Comparison of ENCODE assay signal across 18 cellular contexts in genomic region chrX:100911731-100912130, GRCh38. TPM values are rescaled to one million over a fixed set of nuclear protein-coding genes. Genes with fewer than 3 reads are reported as not detected.
"Had no signal": no experiment of that assay in that cellular context is flagged by ENCODE, and none has a peak within 500 bp of the region (broad histone marks: within the 10 kb centered on the region; RNA-seq: fewer than 3 reads in every experiment).

No MANE protein-coding gene starts in this region.

- H3K36me3 ChIP-seq: left ventricle myocardium inferior had no signal

- H3K4me1 ChIP-seq: left ventricle myocardium inferior, psoas muscle had no signal

- FAIRE-seq: TTC549 had no signal

- H3K9me3 ChIP-seq: left ventricle myocardium inferior, psoas muscle had no signal

- DNase-seq: activated CD4-positive, alpha-beta T cell treated with anti-CD3 and anti-CD28 coated beads, Interleukin-2, amount 10 ng/mL, durations not matched to agents 7 days and 5 days; activated CD4-positive, CD25-positive, alpha-beta regulatory T cell; activated naive CD4-positive, alpha-beta T cell treated with anti-CD3 and anti-CD28 coated beads, Interleukin-2, amount 10 ng/mL, durations not matched to agents 7 days and 5 days; activated T-cell treated with anti-CD3 and anti-CD28 coated beads for 4 hours; effector memory CD8-positive, alpha-beta T cell; left ventricle myocardium inferior; mesenchymal stem cell; nephron progenitor cell; psoas muscle; stimulated activated naive CD4-positive, alpha-beta T cell treated with Interleukin-2 at 50 U/mL for 16 hours; T-helper 2 cell had no signal

- H3K27ac ChIP-seq: left ventricle myocardium inferior, psoas muscle had no signal

- H3K4me3 ChIP-seq: left ventricle myocardium inferior, psoas muscle had no signal

- ATAC-seq: activated T-helper 17 cell treated with anti-CD3 and anti-CD28 coated beads, Interleukin-2, amount 50 U/mL, for 72 hours; effector memory CD8-positive, alpha-beta T cell; psoas muscle; sciatic nerve had no signal

RNA-seq across cellular contexts. Expression of gene XKRX, which starts 17.0 kb away (rescaled TPM):
- total RNA-seq: left ventricle myocardium inferior had no signal

RNA-seq across cellular contexts. Expression of gene NOX1, which starts 37.6 kb away (rescaled TPM):
- total RNA-seq: activated CD4-positive, alpha-beta T cell treated with anti-CD3 and anti-CD28 coated beads, Interleukin-2, amount 10 ng/mL, durations not matched to agents 7 days and 5 days; activated CD8-positive, alpha-beta memory T cell treated with anti-CD3 and anti-CD28 coated beads for 36 hours; activated T-helper 17 cell treated with anti-CD3 and anti-CD28 coated beads, Interleukin-2, amount 50 U/mL, for 72 hours; left ventricle myocardium inferior; psoas muscle; sciatic nerve had no signal
- polyA plus RNA-seq: psoas muscle had no signal

RNA-seq across cellular contexts. Expression of gene ARL13A, which starts 57.8 kb away (rescaled TPM):
- total RNA-seq: activated CD4-positive, alpha-beta T cell treated with anti-CD3 and anti-CD28 coated beads, Interleukin-2, amount 10 ng/mL, durations not matched to agents 7 days and 5 days; activated CD8-positive, alpha-beta memory T cell treated with anti-CD3 and anti-CD28 coated beads for 36 hours; activated T-helper 17 cell treated with anti-CD3 and anti-CD28 coated beads, Interleukin-2, amount 50 U/mL, for 72 hours; left ventricle myocardium inferior; omental fat pad; psoas muscle; sciatic nerve had no signal
- polyA plus RNA-seq: adipose tissue, esophagus, psoas muscle had no signal
